Comparison of ENCODE assay signal across 8 cellular contexts in genomic region chr11:33829430-33830141, GRCh38. TPM values are rescaled to one million over a fixed set of nuclear protein-coding genes. Genes with fewer than 3 reads are reported as not detected.
DNase-seq lines count a peak whose midpoint lies in the region; ATAC-seq, FAIRE-seq and TF ChIP-seq lines count a peak whose summit lies in the region.

No MANE protein-coding gene starts in this region.

- H3K27ac Mint-ChIP-seq in type B pancreatic cell: peak overlapping the region; percentile 4

- H3K27me3 ChIP-seq in Panc1 (ENCODE audit: control insufficient read depth, insufficient read depth, low read length) (0 out of 2 replicates have a peak, but pooled peaks cover 2% of the 10 kb centered on the region), neuronal stem cell (ENCODE audit: control insufficient read depth in 3 of 3, insufficient read depth in 3 of 3, low read depth in 1 of 3, low read length in 3 of 3) (peaks cover 4 to 51% (median 12%) of the 10 kb centered on the region in 3 experiments)

- peak overlapping the region; percentile 93 for H3K18ac ChIP-seq in neuronal stem cell (ENCODE audit: low read length)

- no peak for TF ChIP-seq POLR2A in A549 (IDR thresholded peaks at IDR 0.05; ENCODE audit: low read length)

- no peak for TF ChIP-seq EP300 in A549 (IDR thresholded peaks at IDR 0.05)

- POLR2A ChIA-PET in A549 (lab: Yijun Ruan, JAX): interaction anchor here (0.6 kb wide), 1 partner anchor 129 kb away, joined by 3 read pairs; no protein-coding TSS in a partner anchor
- POLR2A ChIA-PET in Panc1 (lab: Charles Lee): interaction anchor here (0.6 kb wide), 1 partner anchor 145 kb away, joined by 3 read pairs; no protein-coding TSS in a partner anchor

- intact Hi-C loops in Panc1 (cut with micrococcal nuclease; ENCODE audit: unreplicated experiment): loop anchor here (1.0 to 10.0 kb wide), 2 partner anchors 21 to 455 kb away; partner anchors contain the start of gene KIAA1549L

- WGBS in A549 (ENCODE audit: missing lambda C conversion rate): 13% methylated on average over 10 of the region's 10 CpGs
- WGBS in neuronal stem cell (ENCODE audit: extremely low coverage in 2 of 2, insufficient read length in 2 of 2, insufficient replicate concordance in 1 of 2), 2 donors: no CpG with 5 or more reads among the region's 10 CpGs

- H3K23ac ChIP-seq in neuronal stem cell (ENCODE audit: low read depth, low read length, poor library complexity): no peak overlapping the region

- no peak overlapping the region for H2BK15ac ChIP-seq in neuronal stem cell (ENCODE audit: low read length)

- BruUV-seq in Panc1 (replicated peaks; lab: Mats Ljungman, UMichigan): no TSS peak

- no peak overlapping the region for H4K91ac ChIP-seq in neuronal stem cell (ENCODE audit: low read depth, low read length, poor library complexity)

- H3K4me1 Mint-ChIP-seq in type B pancreatic cell (ENCODE audit: unreplicated experiment): peaks cover 4% of the 10 kb centered on the region

- no peaks in the 10 kb centered on the region for H3K79me1 ChIP-seq in neuronal stem cell (ENCODE audit: low read depth, low read length)

- CTCF ChIA-PET in A549 (lab: Yijun Ruan, JAX) (interaction anchor here (0.6 to 12.0 kb wide), 40 partner anchors 11 to 670 kb away, joined by 3 to 239 read pairs (median 4); partner anchors contain the start of gene ABTB2), Panc1 (lab: Charles Lee) (interaction anchor here (0.7 to 2.6 kb wide), 5 partner anchors 12 to 1963 kb away, joined by 3 to 22 read pairs (median 3); no protein-coding TSS in a partner anchor)

- TF ChIP-seq CTCF in A549 (IDR thresholded peaks at IDR 0.05) (peak; percentile 90), GM13976 (IDR thresholded peaks at IDR 0.05; ENCODE audit: borderline replicate concordance, control extremely low read depth, extremely low read depth, insufficient read depth, missing control alignments) (peak; percentile 70), Panc1 (IDR thresholded peaks at IDR 0.05) (peak; percentile 93), type B pancreatic cell (conservative IDR thresholded peaks at IDR 0.05) (peak; percentile 86)

- FAIRE-seq in A549 (lab: Jason Lieb, UNC): peak; percentile 70

- in situ Hi-C loops in GM13976 (cut with MboI; ENCODE audit: low sequenced_read_pairs, unreplicated experiment): no loop called here
- in situ Hi-C loops in Panc1 (cut with HindIII; ENCODE audit: low pct_unique_long_range_greater_than_20kb, low sequenced_read_pairs): no loop called here

- H3K27me3 Mint-ChIP-seq in type B pancreatic cell: peaks cover 66% of the 10 kb centered on the region

- peak overlapping the region; percentile 90 for H3K4me3 Mint-ChIP-seq in type B pancreatic cell

- peak overlapping the region; percentile 95 for H3K14ac ChIP-seq in neuronal stem cell (ENCODE audit: low read length)

- H2AFZ ChIP-seq in neuronal stem cell (ENCODE audit: low read length): peak overlapping the region; percentile 75

- H2BK12ac ChIP-seq in neuronal stem cell (ENCODE audit: low read length): no peak overlapping the region

- H4K8ac ChIP-seq in neuronal stem cell (ENCODE audit: low read depth, low read length): no peak overlapping the region

- H3K27ac ChIP-seq in A549 (peak overlapping the region; percentile 38 to 75; a peak in 5 of 6 replicates), Panc1 (ENCODE audit: low read length) (no peak overlapping the region), neuronal stem cell (replicated peaks; ENCODE audit: low read length) (no peak overlapping the region)

- ATAC-seq in A549: peak; percentile 88 to 95
- ATAC-seq in Panc1: peak; percentile 95

- no peaks in the 10 kb centered on the region for H3K4me1 ChIP-seq in A549
- H3K4me1 ChIP-seq in Panc1 (ENCODE audit: control insufficient read depth, insufficient read depth, low read length): no peaks in the 10 kb centered on the region
- H3K4me1 ChIP-seq in neuronal stem cell (ENCODE audit: control insufficient read depth in 2 of 2, insufficient read depth in 1 of 2, low read depth in 1 of 2, low read length in 2 of 2): peaks cover 0 to 4% of the 10 kb centered on the region in 2 donors

- no peak overlapping the region for H2AK5ac ChIP-seq in neuronal stem cell (ENCODE audit: low read depth, low read length)

- H3K4me3 ChIP-seq in A549 (peak overlapping the region; percentile 49), Panc1 (ENCODE audit: low read depth in 2 of 2, low read length in 2 of 2) (peak overlapping the region; percentile 44 to 73), neuronal stem cell (ENCODE audit: low read length in 2 of 2) (peak overlapping the region; percentile 27 to 75)

- H3K36me3 Mint-ChIP-seq in type B pancreatic cell: no peaks in the 10 kb centered on the region

- DNase-seq in A549 (ENCODE audit: low read depth in 1 of 2, low spot score in 1 of 2) (peak; percentile 73 to 81), GM13976 (ENCODE audit: low spot score) (peak; percentile 85), HS-27A (ENCODE audit: low read depth) (peak; percentile 54), Panc1 (ENCODE audit: low read depth, low spot score) (peak; percentile 67), germinal center (ENCODE audit: low spot score) (peak; percentile 68), neuronal stem cell (ENCODE audit: low spot score) (peak; percentile 58), type B pancreatic cell (ENCODE audit: extremely low spot score, unreplicated experiment) (no peak)
- peak; percentile 55 for DNase-seq in activated naive CD4-positive, alpha-beta T cell treated with Interleukin-2 at 50 U/mL for 16 hours

- no peak overlapping the region for H3K4ac ChIP-seq in neuronal stem cell (ENCODE audit: low read length)

- no peak overlapping the region for H2BK5ac ChIP-seq in neuronal stem cell (ENCODE audit: low read length)

- no peak overlapping the region for H2BK120ac ChIP-seq in neuronal stem cell (ENCODE audit: low read depth, low read length)

- H3K4me2 ChIP-seq in A549: peak overlapping the region; percentile 98
- H3K4me2 ChIP-seq in neuronal stem cell (ENCODE audit: insufficient read depth, low read length, poor library complexity, severe bottlenecking): peak overlapping the region; percentile 100

- H3K9ac ChIP-seq in neuronal stem cell (ENCODE audit: low read depth, low read length, poor library complexity): peak overlapping the region; percentile 90

- TF ChIP-seq RAD21 in A549 (conservative IDR thresholded peaks at IDR 0.05 in 1 of 2, IDR thresholded peaks at IDR 0.05 in 1 of 2): peak; percentile 91 to 94

- H3K9me3 ChIP-seq in A549 (no peaks in the 10 kb centered on the region), Panc1 (ENCODE audit: control insufficient read depth, insufficient read depth, low read depth, low read length) (no peaks in the 10 kb centered on the region), neuronal stem cell (replicated peaks in 1 of 2; ENCODE audit: control insufficient read depth in 2 of 2, insufficient read depth in 1 of 2, low read depth in 1 of 2, low read length in 2 of 2) (no peaks in the 10 kb centered on the region)

- no peaks in the 10 kb centered on the region for H3K9me3 Mint-ChIP-seq in type B pancreatic cell

- H3K36me3 ChIP-seq in Panc1 (ENCODE audit: control insufficient read depth, insufficient read depth, low read length) (no peaks in the 10 kb centered on the region), neuronal stem cell (replicated peaks in 1 of 2; ENCODE audit: control insufficient read depth in 2 of 2, insufficient read depth in 2 of 2, low read length in 2 of 2) (no peaks in the 10 kb centered on the region)

TF ChIP-seq in A549, 52 proteins besides CTCF, POLR2A, EP300 and RAD21:
- TF ChIP-seq SMC3 (IDR thresholded peaks at IDR 0.05) (peak; percentile 83), GATA3 (IDR thresholded peaks at IDR 0.05; ENCODE audit: borderline replicate concordance) (no peak)

RNA-seq across cellular contexts. Expression of gene FBXO3, which starts 55.3 kb away (rescaled TPM):
- polyA plus RNA-seq in A549 (2011; rRNA removed) (38.1 and 42.6 TPM in 2 replicates), A549 (2017; fragmentation: RNase III; extraction: RNeasy Plus Mini Kit Qiagen cat#74134 plus additional on column Dnase treatment) (21.1 to 23.0 TPM (median 22.5 TPM) in 3 replicates)
- polyA plus RNA-seq in A549 (2012; cell fraction: cytosol; rRNA removed): 11.2 and 14.2 TPM in 2 replicates
- 6.9 and 10.0 TPM in 2 replicates for polyA plus RNA-seq in A549 (2012; cell fraction: nucleus; rRNA removed)
- polyA minus RNA-seq in A549 (2011; rRNA and poly(A)+ RNA removed): 22.0 and 22.9 TPM in 2 replicates
- total RNA-seq in Panc1 (2021; ENCODE audit: unreplicated experiment) (22.3 TPM), type B pancreatic cell (ENCODE audit: low replicate concordance) (29.3 and 34.5 TPM in 2 replicates)
- polyA plus RNA-seq in Panc1 (2012; ENCODE audit: insufficient read length): 15.2 TPM
- polyA plus RNA-seq in neuronal stem cell (2013, experiment 1 of 2): 18.5 TPM
- 19.6 TPM for polyA plus RNA-seq in neuronal stem cell (2013, experiment 2 of 2)

Comparison
In these comparisons a context has a peak if more than half of its experiments do, and no peak if none do; other contexts are left out.
1. H3K27ac ChIP-seq: peak in A549 (2 of 2); none in Panc1 (single experiment) and neuronal stem cell (single experiment).
2. Peak in every context shown above with its lines, with median percentiles within 50 percentile points of each other: H3K4me3 ChIP-seq and CTCF ChIP-seq.